8 cellular contexts compared by ENCODE assay signal in the genomic region with DNA sequence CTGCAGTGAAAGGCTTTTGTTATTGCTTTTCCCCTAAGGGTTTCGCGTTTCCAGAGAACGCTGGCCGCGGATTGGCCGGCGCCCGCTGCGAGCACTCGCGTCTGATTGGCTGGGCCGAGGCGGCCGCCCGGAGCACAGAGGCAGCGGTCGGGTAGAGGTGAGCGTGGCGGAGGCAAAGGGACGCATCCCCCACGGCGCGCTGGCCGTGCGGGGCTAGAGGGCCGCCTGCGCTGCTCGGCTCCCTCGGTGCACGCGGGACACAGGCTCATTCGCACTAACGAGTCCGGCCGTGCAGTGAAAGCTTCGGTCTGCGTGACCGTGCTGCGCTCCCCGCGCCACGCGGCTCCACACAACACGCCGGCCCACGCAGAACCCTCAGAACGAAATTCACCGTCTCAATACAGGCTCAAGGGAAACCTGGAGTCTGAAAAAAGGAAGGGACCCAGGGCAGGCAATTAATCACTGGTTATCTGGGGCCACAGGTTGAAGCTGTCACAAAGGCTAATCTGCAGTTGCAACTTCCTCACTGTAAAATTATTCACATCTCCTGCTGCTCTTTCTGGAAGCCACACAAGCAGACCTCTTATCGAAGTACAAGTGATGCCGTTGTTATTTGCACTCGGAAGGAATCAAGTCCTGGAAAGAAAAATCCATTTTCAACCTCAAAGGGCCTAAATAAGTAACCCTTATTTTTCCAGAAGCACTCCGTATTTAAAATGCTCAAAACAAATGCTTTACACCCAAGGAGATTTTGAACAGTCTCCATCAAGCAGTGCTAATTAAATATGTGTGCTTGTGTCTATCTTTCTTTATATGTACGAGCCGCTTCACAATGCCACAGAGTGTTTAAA.
A peak's percentile ranks its signal among the peaks of the same experiment; 100 is the strongest.
DNase-seq lines count a peak whose midpoint lies in the region; ATAC-seq, FAIRE-seq and TF ChIP-seq lines count a peak whose summit lies in the region.

No MANE protein-coding gene starts in this region.

- in situ Hi-C loops in astrocyte of the spinal cord (cut with HindIII; ENCODE audit: low sequenced_read_pairs), result no loop called here

- peak overlapping the region; percentile 93 for H3K27ac Mint-ChIP-seq in progenitor cell of endocrine pancreas

- no peaks in the 10 kb centered on the region for H3K27me3 Mint-ChIP-seq in progenitor cell of endocrine pancreas

- ATAC-seq in GM19324 (IDR thresholded peaks at IDR 0.05; ENCODE audit: low FRiP score, unreplicated experiment), result peak; percentile 35

- peak; percentile 4 for FAIRE-seq in HTR-8/SVneo (lab: Jason Lieb, UNC)

- TF ChIP-seq CTCF in astrocyte of the spinal cord (IDR thresholded peaks at IDR 0.05; ENCODE audit: low read depth, low read length) (no peak), progenitor cell of endocrine pancreas (IDR thresholded peaks at IDR 0.05; ENCODE audit: unreplicated experiment) (no peak)

- H3K4me3 Mint-ChIP-seq in progenitor cell of endocrine pancreas (ENCODE audit: low read depth), result peak overlapping the region; percentile 58

- DNase-seq in COR-L47 (lab: John Stamatoyannopoulos, UW) (peak; percentile 67), HTR-8/SVneo (ENCODE audit: insufficient read length, low spot score) (peak; percentile 71), NOMO-1 treated with dmso at 0.1 percent for 144 hours (lab: John Stamatoyannopoulos, UW; ENCODE audit: unreplicated experiment) (peak; percentile 62), astrocyte of the spinal cord (ENCODE audit: low read depth, low spot score) (peak; percentile 64), hypothalamus (lab: John Stamatoyannopoulos, UW) (peak in 49 of 51 donors; percentile 41 to 94 (median 79)), progenitor cell of endocrine pancreas (ENCODE audit: low spot score, unreplicated experiment) (peak; percentile 47)
- no peak for DNase-seq in stimulated activated naive CD4-positive, alpha-beta T cell treated with Interleukin-2 at 50 U/mL for 16 hours (lab: John Stamatoyannopoulos, UW)

- peaks cover 26% of the 10 kb centered on the region for H3K36me3 Mint-ChIP-seq in progenitor cell of endocrine pancreas (ENCODE audit: insufficient read depth)

- H3K4me3 ChIP-seq in astrocyte of the spinal cord (ENCODE audit: low read depth, low read length), result peak overlapping the region; percentile 43

- H3K9me3 Mint-ChIP-seq in progenitor cell of endocrine pancreas (ENCODE audit: low read depth), result no peaks in the 10 kb centered on the region

- peaks cover 53% of the 10 kb centered on the region for H3K4me1 Mint-ChIP-seq in progenitor cell of endocrine pancreas (ENCODE audit: low read depth)
